In the genomic region with DNA sequence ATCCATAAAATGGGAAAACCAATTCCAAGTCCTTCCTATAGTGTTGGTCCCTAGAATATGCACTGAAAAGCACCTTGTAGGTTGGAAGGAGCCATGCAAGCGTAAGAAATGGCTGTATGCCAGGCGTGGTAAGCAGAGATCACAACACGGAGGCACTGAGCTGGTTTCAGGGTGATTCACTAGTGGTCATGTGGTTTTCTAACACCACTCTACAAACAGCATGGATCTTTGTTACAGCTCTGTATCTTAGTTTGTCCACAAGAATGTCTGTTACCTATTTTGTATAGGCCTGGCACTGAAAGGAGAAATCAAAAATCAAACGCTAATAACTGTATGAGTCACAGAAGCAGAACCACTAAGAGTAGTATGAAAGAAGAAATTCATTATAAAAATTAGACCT, we compare ENCODE assay signal across 11 cellular contexts.
DNase-seq lines count a peak whose midpoint lies in the region; ATAC-seq and TF ChIP-seq lines count a peak whose summit lies in the region.
"Had no signal": no experiment of that assay in that cellular context is flagged by ENCODE, and none has a peak within 500 bp of the region (broad histone marks: within the 10 kb centered on the region; RNA-seq: fewer than 3 reads in every experiment).

No MANE protein-coding gene starts in this region.

- no peaks in the 10 kb centered on the region for H4K20me1 ChIP-seq in OCI-LY7 (ENCODE audit: insufficient read depth, low read length)

- no peaks in the 10 kb centered on the region for H3K79me2 ChIP-seq in OCI-LY7 (ENCODE audit: insufficient read depth, low read depth, low read length)

- intact Hi-C loops in activated CD8-positive, alpha-beta T cell treated with anti-CD3 and anti-CD28 coated beads for 36 hours (cut with micrococcal nuclease): no loop called here
- intact Hi-C loops in OCI-LY7 (cut with micrococcal nuclease; ENCODE audit: unreplicated experiment): no loop called here
- intact Hi-C loops in CD4-positive, alpha-beta memory T cell (cut with micrococcal nuclease): no loop called here

- no peaks in the 10 kb centered on the region for H3K9me3 ChIP-seq in OCI-LY7 (ENCODE audit: low read length)
- no peaks in the 10 kb centered on the region for H3K9me3 ChIP-seq in CD4-positive, alpha-beta memory T cell (ENCODE audit: control insufficient read depth in 1 of 2, low read length in 2 of 2)

- H3K27ac ChIP-seq in OCI-LY7 (ENCODE audit: low read depth, low read length, poor library complexity, severe bottlenecking): no peak overlapping the region
- H3K27ac ChIP-seq in CD4-positive, alpha-beta memory T cell (ENCODE audit: low read depth, low read length): no peak overlapping the region

- H3K36me3 ChIP-seq in OCI-LY7 (ENCODE audit: insufficient read depth, low read length): no peaks in the 10 kb centered on the region
- H3K36me3 ChIP-seq in CD4-positive, alpha-beta memory T cell (ENCODE audit: insufficient read depth, low read length): no peaks in the 10 kb centered on the region

- H3K27ac Mint-ChIP-seq in activated CD8-positive, alpha-beta T cell treated with anti-CD3 and anti-CD28 coated beads for 36 hours: no peak overlapping the region
- no peak overlapping the region for H3K27ac Mint-ChIP-seq in activated CD8-positive, alpha-beta T cell treated with anti-CD3 and anti-CD28 coated beads, Interleukin-2, amount 10 ng/mL, durations not matched to agents 7 days and 5 days
- no peak overlapping the region for H3K27ac Mint-ChIP-seq in CD4-positive, alpha-beta memory T cell
- H3K27ac Mint-ChIP-seq: GM23338 had no signal

- no peaks in the 10 kb centered on the region for H3K9me2 ChIP-seq in OCI-LY7 (ENCODE audit: insufficient read depth, low read length)

- no peaks in the 10 kb centered on the region for H3K36me3 Mint-ChIP-seq in activated CD8-positive, alpha-beta T cell treated with anti-CD3 and anti-CD28 coated beads for 36 hours (ENCODE audit: low read depth)
- no peaks in the 10 kb centered on the region for H3K36me3 Mint-ChIP-seq in activated CD8-positive, alpha-beta T cell treated with anti-CD3 and anti-CD28 coated beads, Interleukin-2, amount 10 ng/mL, durations not matched to agents 7 days and 5 days (ENCODE audit: low read depth)
- no peaks in the 10 kb centered on the region for H3K36me3 Mint-ChIP-seq in CD4-positive, alpha-beta memory T cell

- H3K4me1 ChIP-seq in OCI-LY7 (ENCODE audit: insufficient read depth, low read length, poor library complexity, severe bottlenecking): no peaks in the 10 kb centered on the region
- H3K4me1 ChIP-seq in CD4-positive, alpha-beta memory T cell (ENCODE audit: insufficient read depth, low read length): no peaks in the 10 kb centered on the region

- no peak for ATAC-seq in activated CD8-positive, alpha-beta T cell treated with anti-CD3 and anti-CD28 coated beads for 36 hours
- no peak for ATAC-seq in activated CD8-positive, alpha-beta T cell treated with anti-CD3 and anti-CD28 coated beads, Interleukin-2, amount 10 ng/mL, durations not matched to agents 7 days and 5 days
- peak; percentile 61 for ATAC-seq in HG03025 (IDR thresholded peaks at IDR 0.05; ENCODE audit: low FRiP score, unreplicated experiment)
- ATAC-seq in HG03045 (IDR thresholded peaks at IDR 0.05; ENCODE audit: unreplicated experiment): no peak
- ATAC-seq: GM23338 had no signal

- BruUV-seq in OCI-LY7 (replicated peaks; lab: Mats Ljungman, UMichigan): no TSS peak

- no peak overlapping the region for H3K4me3 Mint-ChIP-seq in activated CD8-positive, alpha-beta T cell treated with anti-CD3 and anti-CD28 coated beads for 36 hours
- no peak overlapping the region for H3K4me3 Mint-ChIP-seq in activated CD8-positive, alpha-beta T cell treated with anti-CD3 and anti-CD28 coated beads, Interleukin-2, amount 10 ng/mL, durations not matched to agents 7 days and 5 days
- no peak overlapping the region for H3K4me3 Mint-ChIP-seq in CD4-positive, alpha-beta memory T cell
- H3K4me3 Mint-ChIP-seq: GM23338 had no signal

- H3K27me3 ChIP-seq in CD4-positive, alpha-beta memory T cell (ENCODE audit: insufficient read depth, low read length): no peaks in the 10 kb centered on the region

- H3K4me1 Mint-ChIP-seq in activated CD8-positive, alpha-beta T cell treated with anti-CD3 and anti-CD28 coated beads for 36 hours (ENCODE audit: low read depth): no peaks in the 10 kb centered on the region
- no peaks in the 10 kb centered on the region for H3K4me1 Mint-ChIP-seq in activated CD8-positive, alpha-beta T cell treated with anti-CD3 and anti-CD28 coated beads, Interleukin-2, amount 10 ng/mL, durations not matched to agents 7 days and 5 days (ENCODE audit: low read depth)
- no peaks in the 10 kb centered on the region for H3K4me1 Mint-ChIP-seq in CD4-positive, alpha-beta memory T cell
- H3K4me1 Mint-ChIP-seq: GM23338 had no signal

- no peaks in the 10 kb centered on the region for H3K27me3 Mint-ChIP-seq in activated CD8-positive, alpha-beta T cell treated with anti-CD3 and anti-CD28 coated beads for 36 hours
- H3K27me3 Mint-ChIP-seq in activated CD8-positive, alpha-beta T cell treated with anti-CD3 and anti-CD28 coated beads, Interleukin-2, amount 10 ng/mL, durations not matched to agents 7 days and 5 days (ENCODE audit: low read depth): no peaks in the 10 kb centered on the region
- H3K27me3 Mint-ChIP-seq in CD4-positive, alpha-beta memory T cell: peaks cover 3 to 5% of the 10 kb centered on the region in 2 donors

- no peaks in the 10 kb centered on the region for H3K9me3 Mint-ChIP-seq in activated CD8-positive, alpha-beta T cell treated with anti-CD3 and anti-CD28 coated beads for 36 hours
- no peaks in the 10 kb centered on the region for H3K9me3 Mint-ChIP-seq in activated CD8-positive, alpha-beta T cell treated with anti-CD3 and anti-CD28 coated beads, Interleukin-2, amount 10 ng/mL, durations not matched to agents 7 days and 5 days (ENCODE audit: insufficient read depth)
- peaks cover 0 to 2% (median 0%) of the 10 kb centered on the region in 8 donors for H3K9me3 Mint-ChIP-seq in CD4-positive, alpha-beta memory T cell

- CTCF ChIA-PET in activated CD8-positive, alpha-beta T cell treated with anti-CD3 and anti-CD28 coated beads for 36 hours (lab: Charles Lee): no interaction called here
- CTCF ChIA-PET in activated CD8-positive, alpha-beta T cell treated with anti-CD3 and anti-CD28 coated beads, Interleukin-2, amount 10 ng/mL, durations not matched to agents 7 days and 5 days (lab: Charles Lee): no interaction called here
- CTCF ChIA-PET in OCI-LY7 (lab: Charles Lee; ENCODE audit: unreplicated experiment): no interaction called here
- CTCF ChIA-PET in CD4-positive, alpha-beta memory T cell (lab: Charles Lee; ENCODE audit: partially characterized antibody): no interaction called here

- H2AFZ ChIP-seq in OCI-LY7 (ENCODE audit: low read length): no peak overlapping the region
- H2AFZ ChIP-seq: GM23338 had no signal

- H3K4me2 ChIP-seq in OCI-LY7 (ENCODE audit: low read length): no peak overlapping the region
- H3K4me2 ChIP-seq: GM23338 had no signal

- POLR2A ChIA-PET in activated CD8-positive, alpha-beta T cell treated with anti-CD3 and anti-CD28 coated beads for 36 hours (lab: Charles Lee): no interaction called here
- POLR2A ChIA-PET in activated CD8-positive, alpha-beta T cell treated with anti-CD3 and anti-CD28 coated beads, Interleukin-2, amount 10 ng/mL, durations not matched to agents 7 days and 5 days (lab: Charles Lee): no interaction called here
- POLR2A ChIA-PET in OCI-LY7 (lab: Charles Lee): no interaction called here
- POLR2A ChIA-PET in CD4-positive, alpha-beta memory T cell (lab: Charles Lee; ENCODE audit: partially characterized antibody): no interaction called here

- DNase-seq in activated CD8-positive, alpha-beta T cell treated with anti-CD3 and anti-CD28 coated beads for 36 hours: peak; percentile 28
- no peak for DNase-seq in activated CD8-positive, alpha-beta T cell treated with anti-CD3 and anti-CD28 coated beads, Interleukin-2, amount 10 ng/mL, durations not matched to agents 7 days and 5 days
- DNase-seq in amniotic stem cell (lab: John Stamatoyannopoulos, UW): peak; percentile 1
- DNase-seq in smooth muscle cell of the brain vasculature (ENCODE audit: low read depth, low spot score): peak; percentile 33
- no peak for DNase-seq in OCI-LY7 (ENCODE audit: low spot score)
- DNase-seq in CD4-positive, alpha-beta memory T cell: no peak
- DNase-seq: effector memory CD4-positive, alpha-beta T cell; NCI-H446 had no signal

- no peak for TF ChIP-seq CTCF in activated CD8-positive, alpha-beta T cell treated with anti-CD3 and anti-CD28 coated beads for 36 hours (IDR thresholded peaks at IDR 0.05)
- TF ChIP-seq CTCF in OCI-LY7 (conservative IDR thresholded peaks at IDR 0.05; ENCODE audit: low read length): no peak

- H3K4me3 ChIP-seq in OCI-LY7 (ENCODE audit: low read depth, low read length, poor library complexity, severe bottlenecking): no peak overlapping the region
- no peak overlapping the region for H3K4me3 ChIP-seq in CD4-positive, alpha-beta memory T cell (ENCODE audit: low read length in 2 of 2)
- H3K4me3 ChIP-seq: GM23338 had no signal

Comparison
In these comparisons a context has a peak if more than half of its experiments do, and no peak if none do; other contexts are left out.
1. DNase-seq: peak in activated CD8-positive, alpha-beta T cell treated with anti-CD3 and anti-CD28 coated beads for 36 hours (single experiment), amniotic stem cell (single experiment) and smooth muscle cell of the brain vasculature (single experiment); none in activated CD8-positive, alpha-beta T cell treated with anti-CD3 and anti-CD28 coated beads, Interleukin-2, amount 10 ng/mL, durations not matched to agents 7 days and 5 days (single experiment), OCI-LY7 (single experiment) and CD4-positive, alpha-beta memory T cell (0 of 5).